2 cellular contexts compared by ENCODE assay signal in genomic region chr11:35340101-35340500, GRCh38.
TF ChIP-seq lines count a peak whose summit lies in the region.

No MANE protein-coding gene starts in this region.

TF ChIP-seq in IMR-90, 13 proteins besides CTCF, POLR2A, EP300 and RAD21 (continued from another document):
- TF ChIP-seq USF2 (IDR thresholded peaks at IDR 0.05; ENCODE audit: low read depth, low read length): no peak
- no peak for TF ChIP-seq CHD1 (IDR thresholded peaks at IDR 0.05; ENCODE audit: low read depth, low read length)

TF ChIP-seq in HepG2, 621 proteins besides CTCF, POLR2A, EP300 and RAD21 (continued from another document):
- no peak for TF ChIP-seq ZNF512B (CRISPR knock-in tag; IDR thresholded peaks at IDR 0.05; ENCODE audit: borderline replicate concordance)
- no peak for TF ChIP-seq ZNF44 (CRISPR knock-in tag; IDR thresholded peaks at IDR 0.05)
- TF ChIP-seq ZBTB25 (CRISPR knock-in tag; IDR thresholded peaks at IDR 0.05): no peak
- no peak for TF ChIP-seq ZFP1 (CRISPR knock-in tag; IDR thresholded peaks at IDR 0.05)
- no peak for TF ChIP-seq PRDM10 (CRISPR knock-in tag; IDR thresholded peaks at IDR 0.05; ENCODE audit: low read depth)
